Comparison of ENCODE assay signal across 10 cellular contexts in the genomic region with DNA sequence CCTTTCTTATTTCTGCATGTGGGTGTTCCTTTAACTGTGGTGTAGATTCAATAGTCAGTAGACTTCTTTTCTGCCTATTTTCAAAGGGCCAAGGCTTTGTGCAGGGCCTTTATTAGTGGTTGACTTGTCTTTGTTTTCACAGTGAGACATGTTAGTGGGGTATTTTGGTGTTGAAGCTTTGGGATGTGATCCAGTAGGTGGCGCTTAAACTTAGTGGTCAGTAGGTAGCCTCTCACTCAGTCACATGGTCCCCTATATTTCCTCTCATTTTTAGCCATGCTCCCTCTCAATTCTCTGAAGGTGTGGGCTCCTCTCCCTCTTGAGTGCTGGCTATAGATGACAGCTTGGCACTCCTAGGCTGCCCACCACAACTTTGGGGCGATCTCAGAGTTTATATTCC. TPM values are rescaled to one million over a fixed set of nuclear protein-coding genes. Genes with fewer than 3 reads are reported as not detected.
DNase-seq lines count a peak whose midpoint lies in the region; ATAC-seq and TF ChIP-seq lines count a peak whose summit lies in the region.
"Had no signal": no experiment of that assay in that cellular context is flagged by ENCODE, and none has a peak within 500 bp of the region (broad histone marks: within the 10 kb centered on the region; RNA-seq: fewer than 3 reads in every experiment).

No MANE protein-coding gene starts in this region.

- TF ChIP-seq CTCF in Caco-2 (IDR thresholded peaks at IDR 0.05; ENCODE audit: insufficient read depth in 1 of 2, low read depth in 1 of 2, low read length in 1 of 2, severe bottlenecking in 1 of 2, unreplicated experiment in 1 of 2) (peak; percentile 16 to 39), glutamatergic neuron (IDR thresholded peaks at IDR 0.05; ENCODE audit: partially characterized antibody, unreplicated experiment) (peak; percentile 22), transverse colon (IDR thresholded peaks at IDR 0.05) (no peak), tibial nerve (IDR thresholded peaks at IDR 0.05) (no peak)

- peaks cover 10% of the 10 kb centered on the region for H3K27me3 Mint-ChIP-seq in Caco-2 (ENCODE audit: insufficient read depth, unreplicated experiment)
- no peaks in the 10 kb centered on the region for H3K27me3 Mint-ChIP-seq in glutamatergic neuron (ENCODE audit: unreplicated experiment)

- H3K4me3 Mint-ChIP-seq in Caco-2 (ENCODE audit: unreplicated experiment): no peak overlapping the region
- H3K4me3 Mint-ChIP-seq in glutamatergic neuron (ENCODE audit: unreplicated experiment): no peak overlapping the region

- H3K27me3 ChIP-seq in Caco-2 (replicated peaks; ENCODE audit: control insufficient read depth, insufficient read depth, low read length) (no peaks in the 10 kb centered on the region), transverse colon (no peaks in the 10 kb centered on the region), MG63 (no peaks in the 10 kb centered on the region), tibial nerve (no peaks in the 10 kb centered on the region)

- DNase-seq in Caco-2 (peak in 1 of 2 experiments; percentile 16), OCI-M1 (lab: John Stamatoyannopoulos, UW) (peak; percentile 76), glutamatergic neuron (no peak), ureter (ENCODE audit: low spot score) (no peak), transverse colon (no peak), MG63 (no peak), tibial nerve (ENCODE audit: low spot score in 2 of 2) (no peak)

- intact Hi-C loops in Caco-2 (cut with micrococcal nuclease; ENCODE audit: unreplicated experiment): loop anchor here (2.0 kb wide), 1 partner anchor 372 kb away; no protein-coding TSS in a partner anchor
- intact Hi-C loops in transverse colon (cut with DNase I; ENCODE audit: low total_unique reads): no loop called here

- no peaks in the 10 kb centered on the region for H3K4me1 ChIP-seq in Caco-2
- H3K4me1 ChIP-seq in transverse colon: no peaks in the 10 kb centered on the region
- no peaks in the 10 kb centered on the region for H3K4me1 ChIP-seq in tibial nerve
- H3K4me1 ChIP-seq: prostate gland had no signal

- no peaks in the 10 kb centered on the region for H3K36me3 Mint-ChIP-seq in Caco-2 (ENCODE audit: insufficient read depth, unreplicated experiment)
- no peaks in the 10 kb centered on the region for H3K36me3 Mint-ChIP-seq in glutamatergic neuron (ENCODE audit: unreplicated experiment)

- 71 to 100% methylated on average over 2 of the region's 2 CpGs for WGBS in transverse colon (ENCODE audit: low coverage in 1 of 2), 2 donors
- 81 to 83% methylated on average over 2 of the region's 2 CpGs for WGBS in tibial nerve, 2 donors

- H3K27ac Mint-ChIP-seq in Caco-2 (ENCODE audit: unreplicated experiment) (no peak overlapping the region), glutamatergic neuron (ENCODE audit: unreplicated experiment) (no peak overlapping the region)

- TF ChIP-seq POLR2A in transverse colon (IDR thresholded peaks at IDR 0.05): no peak
- no peak for TF ChIP-seq POLR2A in tibial nerve (IDR thresholded peaks at IDR 0.05)

- peak; percentile 82 for ATAC-seq in GM21529 (IDR thresholded peaks at IDR 0.05; ENCODE audit: unreplicated experiment)

- H3K27ac ChIP-seq in transverse colon (no peak overlapping the region), tibial nerve (no peak overlapping the region)
- H3K27ac ChIP-seq: coronary artery, prostate gland had no signal

- no peaks in the 10 kb centered on the region for H3K36me3 ChIP-seq in Caco-2 (ENCODE audit: control insufficient read depth, insufficient read depth, low read length)
- no peaks in the 10 kb centered on the region for H3K36me3 ChIP-seq in transverse colon
- no peaks in the 10 kb centered on the region for H3K36me3 ChIP-seq in MG63
- H3K36me3 ChIP-seq in tibial nerve: no peaks in the 10 kb centered on the region
- H3K36me3 ChIP-seq: prostate gland had no signal

- H3K4me3 ChIP-seq in Caco-2 (ENCODE audit: low read depth, low read length) (no peak overlapping the region), transverse colon (no peak overlapping the region), MG63 (no peak overlapping the region), tibial nerve (no peak overlapping the region)
- H3K4me3 ChIP-seq: coronary artery, prostate gland had no signal

- in situ Hi-C loops in transverse colon (cut with MboI; ENCODE audit: low pct_ligation_motif_present in 1 of 4, low pct_unique_long_range_greater_than_20kb in 1 of 4, low sequenced_read_pairs in 3 of 4): no loop called here

- H3K9me3 Mint-ChIP-seq in Caco-2 (ENCODE audit: unreplicated experiment) (peaks cover 9% of the 10 kb centered on the region), glutamatergic neuron (ENCODE audit: unreplicated experiment) (peaks cover 3% of the 10 kb centered on the region)

- no TSS peak for BruUV-seq in Caco-2 (replicated peaks; lab: Mats Ljungman, UMichigan)

- CTCF ChIA-PET in Caco-2 (lab: Charles Lee): no interaction called here

- POLR2A ChIA-PET in Caco-2 (lab: Charles Lee): no interaction called here

- TF ChIP-seq EP300 in transverse colon (IDR thresholded peaks at IDR 0.05; ENCODE audit: low read depth) (no peak), tibial nerve (IDR thresholded peaks at IDR 0.05) (no peak)

- no peaks in the 10 kb centered on the region for H3K4me1 Mint-ChIP-seq in Caco-2 (ENCODE audit: low read depth, unreplicated experiment)
- no peaks in the 10 kb centered on the region for H3K4me1 Mint-ChIP-seq in glutamatergic neuron (ENCODE audit: low read depth, unreplicated experiment)

- H3K9me3 ChIP-seq in Caco-2 (no peaks in the 10 kb centered on the region; the same call in 1 of the 2 replicates), transverse colon (peaks cover 0 to 4% of the 10 kb centered on the region in 2 donors), MG63 (no peaks in the 10 kb centered on the region), tibial nerve (peaks cover 0 to 13% (median 4%) of the 10 kb centered on the region in 4 donors)
- H3K9me3 ChIP-seq: prostate gland had no signal

RNA-seq across cellular contexts. Expression of gene SLC10A7, which starts 23.4 kb away (rescaled TPM):
- total RNA-seq in Caco-2 (2022) (9.9 and 12.1 TPM in 2 replicates), glutamatergic neuron (ENCODE audit: unreplicated experiment) (13.5 TPM), ureter (26.7 TPM), transverse colon (10 to 100 TPM; 12.0 to 56.1 (median 15.9) TPM), tibial nerve (10 to 100 TPM in 3 of 4 donors, 1 to 10 TPM in 1; 9.8 to 13.8 (median 11.9) TPM)
- total RNA-seq in MG63 (2014; rRNA removed; shearing (Covaris generic); ENCODE audit: low replicate concordance): 3.7 and 10.2 TPM in 2 replicates

Comparison
In these comparisons a context has a peak if more than half of its experiments do, and no peak if none do; other contexts are left out.
1. CTCF ChIP-seq: peak in Caco-2 (2 of 2) and glutamatergic neuron (single experiment); none in transverse colon (0 of 5) and tibial nerve (0 of 5).